Comparison of ENCODE assay signal across 11 cellular contexts in the genomic region with DNA sequence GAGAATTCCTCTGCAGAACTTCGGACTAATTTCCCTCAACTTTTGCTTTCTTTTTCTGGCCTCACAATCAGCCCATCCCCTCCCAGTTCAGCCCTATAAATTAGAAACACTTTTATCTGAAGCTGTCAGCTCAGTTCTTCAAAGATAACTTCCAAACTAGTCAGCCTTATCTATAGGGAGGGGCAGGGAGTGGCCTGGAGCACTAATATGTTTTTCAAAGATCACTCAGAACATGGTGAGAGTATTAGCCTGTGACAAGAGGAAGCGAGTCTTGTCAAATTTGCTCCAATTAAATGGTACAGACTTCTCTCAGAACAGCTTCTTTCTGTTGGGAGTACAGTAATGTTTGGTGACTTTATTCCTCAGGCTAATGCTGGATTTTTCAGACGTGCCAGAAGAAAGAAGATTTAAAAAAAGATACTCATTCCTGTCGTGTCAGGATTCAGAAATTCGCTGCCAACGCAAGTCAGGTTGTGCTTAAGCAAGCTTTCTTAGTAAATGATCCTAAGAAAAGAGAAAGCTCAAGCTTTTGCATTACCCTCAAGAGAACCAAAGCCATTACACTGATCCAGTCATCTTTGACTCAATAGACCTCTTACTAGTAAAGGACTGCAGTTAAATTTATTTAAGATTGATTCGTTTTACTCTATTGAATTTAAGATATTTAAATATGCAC.
DNase-seq lines count a peak whose midpoint lies in the region; ATAC-seq and TF ChIP-seq lines count a peak whose summit lies in the region.
"Had no signal": no experiment of that assay in that cellular context is flagged by ENCODE, and none has a peak within 500 bp of the region (broad histone marks: within the 10 kb centered on the region; RNA-seq: fewer than 3 reads in every experiment).

No MANE protein-coding gene starts in this region.

- H3K23ac ChIP-seq in H9 (ENCODE audit: insufficient read length, low read depth, low read length) (no peak overlapping the region), mesendoderm (ENCODE audit: low read length) (no peak overlapping the region)

- H2BK12ac ChIP-seq in H9 (ENCODE audit: insufficient read length, low read depth, low read length): no peak overlapping the region

- H2BK5ac ChIP-seq in H9 (ENCODE audit: insufficient read length, low read length) (no peak overlapping the region), mesendoderm (ENCODE audit: low read length) (no peak overlapping the region)

- H4K91ac ChIP-seq in H9 (ENCODE audit: insufficient read length, low read depth, low read length): no peak overlapping the region

- H3K4me3 ChIP-seq in mesendoderm (ENCODE audit: low read length): no peak overlapping the region
- H3K4me3 ChIP-seq: body of pancreas had no signal

- no peaks in the 10 kb centered on the region for H3K4me1 ChIP-seq in H9 (ENCODE audit: insufficient read depth, low read length)
- H3K4me1 ChIP-seq in mesendoderm (ENCODE audit: control insufficient read depth, low read depth, low read length): no peaks in the 10 kb centered on the region
- H3K4me1 ChIP-seq: body of pancreas had no signal

- H3T11ph ChIP-seq in H9 (ENCODE audit: low read length): no peak overlapping the region

- no peak overlapping the region for H3K4me3 Mint-ChIP-seq in H9
- H3K4me3 Mint-ChIP-seq in activated naive CD8-positive, alpha-beta T cell treated with anti-CD3 and anti-CD28 coated beads for 36 hours: peak overlapping the region; percentile 4

- H3K79me1 ChIP-seq in H9 (ENCODE audit: insufficient read depth, low read depth, low read length, poor library complexity, severe bottlenecking) (no peaks in the 10 kb centered on the region), mesendoderm (ENCODE audit: low read length) (no peaks in the 10 kb centered on the region)

- no peak overlapping the region for H2BK15ac ChIP-seq in H9 (ENCODE audit: low read depth, low read length)
- no peak overlapping the region for H2BK15ac ChIP-seq in mesendoderm (replicated peaks; ENCODE audit: low read depth)

- no peak overlapping the region for H3K4me2 ChIP-seq in H9 (ENCODE audit: insufficient read depth, insufficient read length, low read length)
- no peak overlapping the region for H3K4me2 ChIP-seq in mesendoderm (ENCODE audit: low read length)

- H2BK120ac ChIP-seq in H9 (ENCODE audit: low read depth, low read length, poor library complexity, severe bottlenecking) (no peak overlapping the region), mesendoderm (ENCODE audit: low read depth, low read length) (no peak overlapping the region)

- no peaks in the 10 kb centered on the region for H3K23me2 ChIP-seq in H9 (ENCODE audit: insufficient read length, low read depth, low read length, poor library complexity, severe bottlenecking)

- no CpG with 5 or more reads among the region's 7 CpGs for WGBS in H9 (ENCODE audit: extremely low coverage, insufficient read length, low lambda C conversion rate)
- WGBS in mesendoderm (ENCODE audit: extremely low coverage, insufficient coverage, low lambda C conversion rate): no CpG with 5 or more reads among the region's 7 CpGs

- intact Hi-C loops in posterior vena cava (cut with DNase I): no loop called here

- no peaks in the 10 kb centered on the region for H3K27me3 Mint-ChIP-seq in H9 (ENCODE audit: low read depth)
- no peaks in the 10 kb centered on the region for H3K27me3 Mint-ChIP-seq in activated naive CD8-positive, alpha-beta T cell treated with anti-CD3 and anti-CD28 coated beads for 36 hours

- H2AFZ ChIP-seq in H9 (ENCODE audit: low read length): peak overlapping the region; percentile 22

- H2BK20ac ChIP-seq in H9 (ENCODE audit: low read depth, low read length, poor library complexity, severe bottlenecking): no peak overlapping the region

- H3K4ac ChIP-seq in H9 (ENCODE audit: low read depth, low read length): no peak overlapping the region
- no peak overlapping the region for H3K4ac ChIP-seq in mesendoderm (ENCODE audit: low read depth, low read length)

- H3K9me3 ChIP-seq in H9 (ENCODE audit: control insufficient read depth, low read depth, low read length): no peaks in the 10 kb centered on the region
- H3K9me3 ChIP-seq: body of pancreas had no signal

- H3K27ac ChIP-seq in H9 (ENCODE audit: insufficient read length, low read depth, low read length) (no peak overlapping the region), mesendoderm (ENCODE audit: low read depth, low read length) (no peak overlapping the region)
- H3K27ac ChIP-seq: body of pancreas had no signal

- no peaks in the 10 kb centered on the region for H3K4me1 Mint-ChIP-seq in H9
- peaks cover 5% of the 10 kb centered on the region for H3K4me1 Mint-ChIP-seq in activated naive CD8-positive, alpha-beta T cell treated with anti-CD3 and anti-CD28 coated beads for 36 hours

- TF ChIP-seq CTCF in H9 (conservative IDR thresholded peaks at IDR 0.05): no peak

- no peaks in the 10 kb centered on the region for H3K9me3 Mint-ChIP-seq in H9
- no peaks in the 10 kb centered on the region for H3K9me3 Mint-ChIP-seq in activated naive CD8-positive, alpha-beta T cell treated with anti-CD3 and anti-CD28 coated beads for 36 hours

- H3K18ac ChIP-seq in H9 (ENCODE audit: insufficient read length, low read depth, low read length) (no peak overlapping the region), mesendoderm (ENCODE audit: low read length) (no peak overlapping the region)

- no peak for ATAC-seq in HG02884 (IDR thresholded peaks at IDR 0.05; ENCODE audit: unreplicated experiment)
- ATAC-seq: body of pancreas had no signal

- H2AK5ac ChIP-seq in H9 (ENCODE audit: insufficient read length, low read length): no peak overlapping the region
- no peak overlapping the region for H2AK5ac ChIP-seq in mesendoderm (ENCODE audit: low read length)

- H4K8ac ChIP-seq in H9 (replicated peaks; ENCODE audit: insufficient read length, low read depth, low read length): no peak overlapping the region
- no peak overlapping the region for H4K8ac ChIP-seq in mesendoderm (ENCODE audit: low read depth, low read length)

- no peak overlapping the region for H3K14ac ChIP-seq in H9 (ENCODE audit: insufficient read depth, low read length)

- H3K9ac ChIP-seq in H9 (ENCODE audit: extremely low read depth, insufficient read length, low read length) (no peak overlapping the region), mesendoderm (ENCODE audit: low read length) (no peak overlapping the region)

- peak; percentile 11 for DNase-seq in A172 (ENCODE audit: low spot score)
- no peak for DNase-seq in H9
- no peak for DNase-seq in activated naive CD8-positive, alpha-beta T cell treated with anti-CD3 and anti-CD28 coated beads for 36 hours
- peak; percentile 42 for DNase-seq in mesendoderm
- no peak for DNase-seq in NCI-H2171 (lab: John Stamatoyannopoulos, UW)
- no peak for DNase-seq in posterior vena cava (ENCODE audit: low spot score)
- DNase-seq in DMS53 treated with DMSO at 0.1 percent for 48 hours (lab: John Stamatoyannopoulos, UW; ENCODE audit: unreplicated experiment): no peak
- DNase-seq: body of pancreas, C1 segment of cervical spinal cord, NCI-H748 treated with DMSO at 0.1 percent for 48 hours had no signal

- H3K79me2 ChIP-seq in H9 (ENCODE audit: insufficient read depth, low read length) (no peaks in the 10 kb centered on the region), mesendoderm (ENCODE audit: control insufficient read depth, insufficient read depth, low read length) (no peaks in the 10 kb centered on the region)

- no peak overlapping the region for H4K5ac ChIP-seq in H9 (ENCODE audit: insufficient read length, low read depth, low read length)
- no peak overlapping the region for H4K5ac ChIP-seq in mesendoderm (ENCODE audit: low read length)

- no peaks in the 10 kb centered on the region for H3K36me3 Mint-ChIP-seq in H9 (ENCODE audit: insufficient read depth in 1 of 3, low read depth in 3 of 3)
- H3K36me3 Mint-ChIP-seq in activated naive CD8-positive, alpha-beta T cell treated with anti-CD3 and anti-CD28 coated beads for 36 hours: no peaks in the 10 kb centered on the region

- H4K20me1 ChIP-seq in H9 (ENCODE audit: control insufficient read depth, insufficient read depth, insufficient read length): no peaks in the 10 kb centered on the region

- H3K27ac Mint-ChIP-seq in H9: no peak overlapping the region; a peak in 1 of 7 replicates
- H3K27ac Mint-ChIP-seq in activated naive CD8-positive, alpha-beta T cell treated with anti-CD3 and anti-CD28 coated beads for 36 hours: no peak overlapping the region

- H3K56ac ChIP-seq in H9 (ENCODE audit: insufficient read length, low read depth, low read length): no peak overlapping the region
- H3K56ac ChIP-seq in mesendoderm (ENCODE audit: low read length): no peak overlapping the region

- no peaks in the 10 kb centered on the region for H3K36me3 ChIP-seq in mesendoderm (ENCODE audit: control insufficient read depth, insufficient read depth, low read length)

- H3K27me3 ChIP-seq in H9 (ENCODE audit: insufficient read depth, low read length) (no peaks in the 10 kb centered on the region), mesendoderm (ENCODE audit: insufficient read depth, low read length, poor library complexity) (no peaks in the 10 kb centered on the region)
- H3K27me3 ChIP-seq: body of pancreas had no signal

Comparison
In these comparisons a context has a peak if more than half of its experiments do, and no peak if none do; other contexts are left out.
1. DNase-seq: peak in A172 (single experiment) and mesendoderm (single experiment); none in H9 (single experiment), activated naive CD8-positive, alpha-beta T cell treated with anti-CD3 and anti-CD28 coated beads for 36 hours (single experiment), NCI-H2171 (single experiment), posterior vena cava (single experiment) and DMS53 treated with DMSO at 0.1 percent for 48 hours (single experiment).